In the genomic region with DNA sequence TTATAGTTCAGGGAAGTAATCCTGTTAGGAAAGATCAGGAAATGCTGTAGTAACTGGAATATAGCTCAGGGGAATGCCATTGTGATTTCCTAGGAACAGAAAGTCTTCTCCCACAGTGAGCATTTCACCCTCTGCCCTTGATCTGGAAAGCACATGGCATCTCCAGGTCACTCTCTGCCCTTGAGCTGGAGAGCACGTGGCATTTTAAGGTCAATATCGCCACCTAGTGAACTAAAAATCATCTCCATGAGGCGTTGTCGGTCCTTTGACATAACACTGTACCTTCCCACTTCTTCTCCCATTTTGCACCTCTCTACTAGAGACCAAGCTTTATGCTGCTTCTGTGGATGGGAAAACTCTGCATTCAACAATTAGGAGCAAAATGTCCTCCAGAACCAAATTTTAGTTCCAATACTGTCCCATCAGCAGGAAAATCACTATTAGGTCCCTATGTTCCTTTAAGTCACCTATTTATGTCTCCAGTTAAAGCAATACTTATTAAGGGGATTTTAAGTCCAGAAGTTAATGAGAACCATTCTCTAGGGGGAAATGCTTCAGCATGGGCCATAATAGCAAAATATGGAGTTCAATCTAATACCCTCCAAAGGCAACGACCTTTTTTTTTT, we compare ENCODE assay signal across 8 cellular contexts. TPM values are rescaled to one million over a fixed set of nuclear protein-coding genes. Genes with fewer than 3 reads are reported as not detected.
DNase-seq lines count a peak whose midpoint lies in the region; ATAC-seq, FAIRE-seq and TF ChIP-seq lines count a peak whose summit lies in the region.

No MANE protein-coding gene starts in this region.

- H3K27me3 ChIP-seq in SJSA1 (replicated peaks) (no peaks in the 10 kb centered on the region), K562 (ENCODE audit: control insufficient read depth in 2 of 2, insufficient read depth in 2 of 2, low read length in 2 of 2) (no peaks in the 10 kb centered on the region)

- CTCF ChIA-PET in K562 (lab: Yijun Ruan, JAX; ENCODE audit: low intra/inter-chr PET ratio) = interaction anchor here (0.8 to 1.6 kb wide), 5 partner anchors 99 to 1045 kb away, joined by 3 to 15 read pairs (median 4); no protein-coding TSS in a partner anchor

- no peak overlapping the region for H3K27ac ChIP-seq in SJSA1
- H3K27ac ChIP-seq in K562 (ENCODE audit: extremely low read depth, low read depth, low read length) = peak overlapping the region; percentile 16; the same call in 1 of the 3 replicates

- H3K4me3 ChIP-seq in SJSA1 (no peak overlapping the region), K562 (no peak overlapping the region)

- intact Hi-C loops in Right ventricle myocardium inferior (cut with DNase I) = loop anchor here (1.0 to 10.0 kb wide), 4 partner anchors 99 to 318 kb away; no protein-coding TSS in a partner anchor
- intact Hi-C loops in cardiac septum (cut with DNase I) = loop anchor here (2.0 to 5.0 kb wide), 5 partner anchors 48 to 317 kb away; no protein-coding TSS in a partner anchor
- intact Hi-C loops in K562 (cut with micrococcal nuclease) = loop anchor here (1.0 to 10.0 kb wide), 6 partner anchors 58 to 818 kb away; no protein-coding TSS in a partner anchor

- peak; percentile 85 for ATAC-seq in Right ventricle myocardium inferior
- ATAC-seq in HG02759 (IDR thresholded peaks at IDR 0.05; ENCODE audit: unreplicated experiment) = peak; percentile 84
- ATAC-seq in K562 = peak; percentile 97

- DNase-seq in Right ventricle myocardium inferior (ENCODE audit: missing footprints) (no peak), cardiac septum (ENCODE audit: low spot score) (no peak), NCI-H1417 treated with DMSO at 0.1 percent for 48 hours (lab: John Stamatoyannopoulos, UW) (peak; percentile 31), SJSA1 (ENCODE audit: low read depth in 1 of 2, low spot score in 2 of 2) (peak; percentile 49 to 57), K562 (ENCODE audit: extremely low read depth in 1 of 4, low spot score in 3 of 4) (peak; percentile 62 to 88 (median 70)), iPS-NIHi11 (ENCODE audit: low spot score) (peak; percentile 78)
- peak; percentile 13 for DNase-seq in stimulated activated CD4-positive, alpha-beta T cell treated with anti-CD3 and anti-CD28 coated beads, Interleukin-12 subunit alpha, Interleukin-12 subunit beta, amount 100 ng/mL, for 4 hours

- H3K9ac ChIP-seq in K562 (ENCODE audit: insufficient read depth in 1 of 2, low read depth in 2 of 2, low read length in 2 of 2) = peak overlapping the region in 1 of 2 experiments; percentile 6; a peak in 1 of 4 replicates

- no peaks in the 10 kb centered on the region for H3K79me2 ChIP-seq in K562 (ENCODE audit: control insufficient read depth, insufficient read depth, low read length)

- in situ Hi-C loops in K562 (cut with MboI) = loop anchor here (5.0 kb wide), 3 partner anchors 153 to 318 kb away; no protein-coding TSS in a partner anchor

- TF ChIP-seq EP300 in K562 (IDR thresholded peaks at IDR 0.05; ENCODE audit: low read length) = no peak; the same call in 1 of the 2 replicates

- H3K36me3 ChIP-seq in SJSA1 (no peaks in the 10 kb centered on the region), K562 (ENCODE audit: control insufficient read depth, insufficient read depth, low read length) (no peaks in the 10 kb centered on the region; the same call in 2 of the 3 replicates)

- peak; percentile 80 to 85 (median 83) for TF ChIP-seq CTCF in K562 (IDR thresholded peaks at IDR 0.05 in 2 of 3, conservative IDR thresholded peaks at IDR 0.05 in 1 of 3; ENCODE audit: insufficient read depth in 2 of 3, low read depth in 1 of 3, low read length in 3 of 3)

- FAIRE-seq in K562 (lab: Jason Lieb, UNC) = peak; percentile 96

- peak overlapping the region; percentile 83 for H2AFZ ChIP-seq in K562 (ENCODE audit: low read depth, low read length)

- H4K20me1 ChIP-seq in K562 (replicated peaks; ENCODE audit: control insufficient read depth, insufficient read depth, low read length) = no peaks in the 10 kb centered on the region

- H3K9me3 ChIP-seq in SJSA1 (replicated peaks) (no peaks in the 10 kb centered on the region), K562 (replicated peaks; ENCODE audit: control insufficient read depth, insufficient read depth, low read depth, low read length) (peaks cover 7% of the 10 kb centered on the region)

- H3K4me1 ChIP-seq in SJSA1 (replicated peaks) (peaks cover 16% of the 10 kb centered on the region), K562 (replicated peaks in 1 of 2; ENCODE audit: control insufficient read depth in 2 of 2, insufficient read depth in 2 of 2, low read length in 2 of 2) (peaks cover 0 to 6% of the 10 kb centered on the region in 2 experiments; a peak in 2 of 5 replicates)

- peak; percentile 90 to 96 for TF ChIP-seq RAD21 in K562 (CRISPR knock-in tag; conservative IDR thresholded peaks at IDR 0.05 in 1 of 2, IDR thresholded peaks at IDR 0.05 in 1 of 2)

- H3K4me2 ChIP-seq in K562 (ENCODE audit: insufficient read depth, low read length) = no peak overlapping the region

- POLR2A ChIA-PET in K562 (lab: Yijun Ruan, JAX) = interaction anchor here (0.6 to 0.9 kb wide), 3 partner anchors 11 to 401 kb away, joined by 3 to 4 read pairs (median 4); no protein-coding TSS in a partner anchor

- WGBS in K562 (ENCODE audit: insufficient coverage, low coverage, missing lambda C conversion rate) = 11% methylated on average over 5 of the region's 5 CpGs

- no TSS peak for BruUV-seq in K562 (replicated peaks; lab: Mats Ljungman, UMichigan)

- TF ChIP-seq POLR2A in K562 (conservative IDR thresholded peaks at IDR 0.05) = no peak

- H3K9me1 ChIP-seq in K562 (ENCODE audit: control insufficient read depth, insufficient read depth, low read length) = no peaks in the 10 kb centered on the region

TF ChIP-seq in K562, 482 proteins besides CTCF, POLR2A, EP300 and RAD21 (continues in another document):
- no peak for TF ChIP-seq POLR2H (tag; IDR thresholded peaks at IDR 0.05; ENCODE audit: low read depth)
- no peak for TF ChIP-seq ZNF12 (CRISPR knock-in tag; IDR thresholded peaks at IDR 0.05)
- TF ChIP-seq MYC (IDR thresholded peaks at IDR 0.05; ENCODE audit: low read depth, low read length) = peak; percentile 99
- peak; percentile 87; the same call in 1 of the 2 replicates for TF ChIP-seq MYC (CRISPR knock-in tag; IDR thresholded peaks at IDR 0.05; ENCODE audit: borderline replicate concordance, low read depth)
- no peak for TF ChIP-seq IRF1 (CRISPR knock-in tag; IDR thresholded peaks at IDR 0.05; ENCODE audit: borderline replicate concordance)
- TF ChIP-seq, protein P1, sequence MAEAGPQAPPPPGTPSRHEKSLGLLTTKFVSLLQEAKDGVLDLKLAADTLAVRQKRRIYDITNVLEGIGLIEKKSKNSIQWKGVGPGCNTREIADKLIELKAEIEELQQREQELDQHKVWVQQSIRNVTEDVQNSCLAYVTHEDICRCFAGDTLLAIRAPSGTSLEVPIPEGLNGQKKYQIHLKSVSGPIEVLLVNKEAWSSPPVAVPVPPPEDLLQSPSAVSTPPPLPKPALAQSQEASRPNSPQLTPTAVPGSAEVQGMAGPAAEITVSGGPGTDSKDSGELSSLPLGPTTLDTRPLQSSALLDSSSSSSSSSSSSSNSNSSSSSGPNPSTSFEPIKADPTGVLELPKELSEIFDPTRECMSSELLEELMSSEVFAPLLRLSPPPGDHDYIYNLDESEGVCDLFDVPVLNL (CRISPR knock-in tag; IDR thresholded peaks at IDR 0.05; ENCODE audit: low read depth) = 0 out of 2 replicates have a peak, but pooled peaks have one; percentile 17
- TF ChIP-seq NONO (IDR thresholded peaks at IDR 0.05; ENCODE audit: low read depth in 2 of 2, low read length in 1 of 2) = no peak
- TF ChIP-seq BRD4 (IDR thresholded peaks at IDR 0.05) = no peak
- TF ChIP-seq, protein P2, sequence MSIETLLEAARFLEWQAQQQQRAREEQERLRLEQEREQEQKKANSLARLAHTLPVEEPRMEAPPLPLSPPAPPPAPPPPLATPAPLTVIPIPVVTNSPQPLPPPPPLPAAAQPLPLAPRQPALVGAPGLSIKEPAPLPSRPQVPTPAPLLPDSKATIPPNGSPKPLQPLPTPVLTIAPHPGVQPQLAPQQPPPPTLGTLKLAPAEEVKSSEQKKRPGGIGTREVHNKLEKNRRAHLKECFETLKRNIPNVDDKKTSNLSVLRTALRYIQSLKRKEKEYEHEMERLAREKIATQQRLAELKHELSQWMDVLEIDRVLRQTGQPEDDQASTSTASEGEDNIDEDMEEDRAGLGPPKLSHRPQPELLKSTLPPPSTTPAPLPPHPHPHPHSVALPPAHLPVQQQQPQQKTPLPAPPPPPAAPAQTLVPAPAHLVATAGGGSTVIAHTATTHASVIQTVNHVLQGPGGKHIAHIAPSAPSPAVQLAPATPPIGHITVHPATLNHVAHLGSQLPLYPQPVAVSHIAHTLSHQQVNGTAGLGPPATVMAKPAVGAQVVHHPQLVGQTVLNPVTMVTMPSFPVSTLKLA (conservative IDR thresholded peaks at IDR 0.05) = peak; percentile 90 to 92
- TF ChIP-seq TCFL5 (CRISPR knock-in tag; conservative IDR thresholded peaks at IDR 0.05) = no peak

RNA-seq across cellular contexts. Expression of gene GK5, which starts 54.7 kb away (rescaled TPM):
- total RNA-seq in Right ventricle myocardium inferior = 8.1 TPM
- 11.9 TPM for total RNA-seq in cardiac septum
- total RNA-seq in SJSA1 (2014; rRNA removed; shearing (Covaris generic)) = 7.6 and 16.9 TPM in 2 replicates
- 24.8 and 75.3 TPM in 2 replicates for total RNA-seq in K562 (2011; cell fraction: chromatin; rRNA removed; ENCODE audit: low replicate concordance)
- 10.5 and 13.6 TPM in 2 replicates for total RNA-seq in K562 (2011; cell fraction: nucleolus; rRNA removed)
- 30.3 and 52.1 TPM in 2 replicates for total RNA-seq in K562 (2011; cell fraction: nucleoplasm; rRNA removed)
- total RNA-seq in K562 (2014; rRNA removed) = 10.4 TPM in 2 replicates
- total RNA-seq in K562 (2014; rRNA removed; fragmentation: Illumina TruSeq; extraction: Trizol) = 17.5 and 23.0 TPM in 2 replicates
- 14.3 and 15.2 TPM in 2 replicates for total RNA-seq in K562 (2015; rRNA removed; fragmentation: Illumina TruSeq; extraction: Trizol)
- total RNA-seq in K562 (2021) = 16.7 and 17.9 TPM in 2 replicates
- 15.2 and 21.2 TPM in 2 replicates for polyA plus RNA-seq in K562 (2011; rRNA removed)
- polyA plus RNA-seq in K562 (2011; cell fraction: cytosol; rRNA removed) = 3.3 and 6.4 TPM in 2 replicates
- 20.0 and 26.6 TPM in 2 replicates for polyA plus RNA-seq in K562 (2011; cell fraction: nucleus; rRNA removed)
- 4.9 and 9.5 TPM in 2 replicates for polyA plus RNA-seq in K562 (2012)
- 9.9 and 11.1 TPM in 2 replicates for polyA plus RNA-seq in K562 (2014; fragmentation: Illumina TruSeq; extraction: Trizol)
- 1 to 10 TPM; 2.3 to 2.7 TPM for polyA plus RNA-seq in K562 (2014; fragmentation: Nextera tagmentation; extraction: Ambion mirVana)
- 11.7 and 14.8 TPM in 2 replicates for polyA plus RNA-seq in K562 (2014; rRNA removed)
- 17.6 and 19.2 TPM in 2 replicates for polyA minus RNA-seq in K562 (2011; rRNA and poly(A)+ RNA removed)
- polyA minus RNA-seq in K562 (2011; cell fraction: cytosol; rRNA and poly(A)+ RNA removed) = 5.6 and 7.3 TPM in 2 replicates
- polyA minus RNA-seq in K562 (2011; cell fraction: nucleus; rRNA and poly(A)+ RNA removed) = 14.4 and 22.0 TPM in 2 replicates

Comparison
In these comparisons a context has a peak if more than half of its experiments do, and no peak if none do; other contexts are left out.
1. DNase-seq: peak in NCI-H1417 treated with DMSO at 0.1 percent for 48 hours (single experiment), SJSA1 (2 of 2), K562 (4 of 4), iPS-NIHi11 (single experiment) and stimulated activated CD4-positive, alpha-beta T cell treated with anti-CD3 and anti-CD28 coated beads, Interleukin-12 subunit alpha, Interleukin-12 subunit beta, amount 100 ng/mL, for 4 hours (single experiment); none in Right ventricle myocardium inferior (single experiment) and cardiac septum (single experiment).
2. Peak in every context shown above with its lines, with median percentiles within 50 percentile points of each other: ATAC-seq.